ENCODE assay signal across 1 cellular context in genomic region chr9:78004478-78005229, GRCh38.
TF ChIP-seq lines count a peak whose summit lies in the region.

No MANE protein-coding gene starts in this region.

TF ChIP-seq in HepG2, 621 proteins besides CTCF, POLR2A, EP300 and RAD21 (continued from another document):
- peak; percentile 73; the same call in 1 of the 2 replicates for TF ChIP-seq AHDC1 (CRISPR knock-in tag; IDR thresholded peaks at IDR 0.05; ENCODE audit: borderline replicate concordance)
TF ChIP-seq in HepG2: peak in this region for 56.
